In the genomic region with DNA sequence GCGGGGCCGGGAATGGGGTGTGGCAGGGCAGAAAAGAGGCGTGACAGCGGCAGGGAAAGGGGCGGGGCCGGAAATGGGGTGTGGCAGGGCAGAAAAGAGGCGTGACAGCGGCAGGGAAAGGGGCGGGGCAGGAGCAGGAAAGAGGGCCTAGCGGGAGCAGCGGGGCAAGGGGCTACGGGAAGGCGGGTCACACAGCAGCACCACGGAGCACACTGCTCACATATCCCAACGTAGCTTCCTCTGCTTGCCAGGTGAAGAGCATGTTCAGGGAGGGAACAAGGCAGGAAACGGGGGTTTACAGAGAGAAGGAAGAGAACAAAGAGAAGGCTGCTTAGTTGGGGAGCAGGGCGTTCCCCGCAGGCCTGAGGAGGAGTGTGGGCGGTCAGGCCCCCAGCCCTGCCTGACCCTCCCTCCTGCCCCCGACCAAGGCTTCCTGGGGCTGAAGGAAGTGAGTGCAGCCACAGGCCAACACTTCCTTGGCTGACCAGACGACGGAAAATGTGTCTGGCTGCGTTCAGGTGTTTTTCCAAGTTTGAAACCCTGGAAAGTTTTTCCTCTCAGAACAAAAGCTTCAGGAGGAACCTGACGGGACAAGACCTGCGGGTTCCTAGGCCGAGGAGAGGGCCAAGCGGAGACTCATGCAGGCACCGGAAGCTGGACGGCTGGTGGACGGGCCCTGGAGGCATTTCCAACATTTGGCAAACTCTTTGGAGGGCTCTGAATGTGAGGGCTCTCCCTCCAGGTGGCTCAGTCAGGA, we compare ENCODE assay signal across 1 cellular context.
TF ChIP-seq lines count a peak whose summit lies in the region.

No MANE protein-coding gene starts in this region.

TF ChIP-seq in HepG2, 621 proteins besides CTCF, POLR2A, EP300 and RAD21:
- TF ChIP-seq PCBP1 (IDR thresholded peaks at IDR 0.05; ENCODE audit: borderline replicate concordance, low read depth, low read length) (peak; percentile 75; the same call in 1 of the 2 replicates), HNRNPK (IDR thresholded peaks at IDR 0.05; ENCODE audit: low read depth, low read length, poor library complexity, severe bottlenecking) (peak; percentile 76), NR1H2 (CRISPR knock-in tag; IDR thresholded peaks at IDR 0.05; ENCODE audit: borderline replicate concordance, low read depth) (no peak), POLR2G (IDR thresholded peaks at IDR 0.05; ENCODE audit: low read depth, low read length) (0 out of 2 replicates have a peak, but pooled peaks have one; percentile 3), ZSCAN22 (CRISPR knock-in tag; IDR thresholded peaks at IDR 0.05) (no peak), ZBTB38 (CRISPR knock-in tag; IDR thresholded peaks at IDR 0.05) (peak; percentile 52; the same call in 1 of the 2 replicates), RBM39 (IDR thresholded peaks at IDR 0.05; ENCODE audit: low read depth, low read length, poor library complexity, severe bottlenecking) (no peak), POLR2AphosphoS5 (IDR thresholded peaks at IDR 0.05; ENCODE audit: low read depth, low read length) (0 out of 2 replicates have a peak, but pooled peaks have one; percentile 2)
- TF ChIP-seq, protein P1, sequence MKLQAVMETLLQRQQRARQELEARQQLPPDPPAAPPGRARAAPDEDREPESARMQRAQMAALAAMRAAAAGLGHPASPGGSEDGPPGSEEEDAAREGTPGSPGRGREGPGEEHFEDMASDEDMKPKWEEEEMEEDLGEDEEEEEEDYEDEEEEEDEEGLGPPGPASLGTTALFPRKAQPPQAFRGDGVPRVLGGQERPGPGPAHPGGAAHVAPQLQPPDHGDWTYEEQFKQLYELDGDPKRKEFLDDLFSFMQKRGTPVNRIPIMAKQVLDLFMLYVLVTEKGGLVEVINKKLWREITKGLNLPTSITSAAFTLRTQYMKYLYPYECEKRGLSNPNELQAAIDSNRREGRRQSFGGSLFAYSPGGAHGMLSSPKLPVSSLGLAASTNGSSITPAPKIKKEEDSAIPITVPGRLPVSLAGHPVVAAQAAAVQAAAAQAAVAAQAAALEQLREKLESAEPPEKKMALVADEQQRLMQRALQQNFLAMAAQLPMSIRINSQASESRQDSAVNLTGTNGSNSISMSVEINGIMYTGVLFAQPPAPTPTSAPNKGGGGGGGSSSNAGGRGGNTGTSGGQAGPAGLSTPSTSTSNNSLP (IDR thresholded peaks at IDR 0.05; ENCODE audit: low read depth, low read length): no peak
- TF ChIP-seq, protein P2, sequence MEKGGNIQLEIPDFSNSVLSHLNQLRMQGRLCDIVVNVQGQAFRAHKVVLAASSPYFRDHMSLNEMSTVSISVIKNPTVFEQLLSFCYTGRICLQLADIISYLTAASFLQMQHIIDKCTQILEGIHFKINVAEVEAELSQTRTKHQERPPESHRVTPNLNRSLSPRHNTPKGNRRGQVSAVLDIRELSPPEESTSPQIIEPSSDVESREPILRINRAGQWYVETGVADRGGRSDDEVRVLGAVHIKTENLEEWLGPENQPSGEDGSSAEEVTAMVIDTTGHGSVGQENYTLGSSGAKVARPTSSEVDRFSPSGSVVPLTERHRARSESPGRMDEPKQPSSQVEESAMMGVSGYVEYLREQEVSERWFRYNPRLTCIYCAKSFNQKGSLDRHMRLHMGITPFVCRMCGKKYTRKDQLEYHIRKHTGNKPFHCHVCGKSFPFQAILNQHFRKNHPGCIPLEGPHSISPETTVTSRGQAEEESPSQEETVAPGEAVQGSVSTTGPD (CRISPR knock-in tag; IDR thresholded peaks at IDR 0.05): no peak
- TF ChIP-seq, protein P3, sequence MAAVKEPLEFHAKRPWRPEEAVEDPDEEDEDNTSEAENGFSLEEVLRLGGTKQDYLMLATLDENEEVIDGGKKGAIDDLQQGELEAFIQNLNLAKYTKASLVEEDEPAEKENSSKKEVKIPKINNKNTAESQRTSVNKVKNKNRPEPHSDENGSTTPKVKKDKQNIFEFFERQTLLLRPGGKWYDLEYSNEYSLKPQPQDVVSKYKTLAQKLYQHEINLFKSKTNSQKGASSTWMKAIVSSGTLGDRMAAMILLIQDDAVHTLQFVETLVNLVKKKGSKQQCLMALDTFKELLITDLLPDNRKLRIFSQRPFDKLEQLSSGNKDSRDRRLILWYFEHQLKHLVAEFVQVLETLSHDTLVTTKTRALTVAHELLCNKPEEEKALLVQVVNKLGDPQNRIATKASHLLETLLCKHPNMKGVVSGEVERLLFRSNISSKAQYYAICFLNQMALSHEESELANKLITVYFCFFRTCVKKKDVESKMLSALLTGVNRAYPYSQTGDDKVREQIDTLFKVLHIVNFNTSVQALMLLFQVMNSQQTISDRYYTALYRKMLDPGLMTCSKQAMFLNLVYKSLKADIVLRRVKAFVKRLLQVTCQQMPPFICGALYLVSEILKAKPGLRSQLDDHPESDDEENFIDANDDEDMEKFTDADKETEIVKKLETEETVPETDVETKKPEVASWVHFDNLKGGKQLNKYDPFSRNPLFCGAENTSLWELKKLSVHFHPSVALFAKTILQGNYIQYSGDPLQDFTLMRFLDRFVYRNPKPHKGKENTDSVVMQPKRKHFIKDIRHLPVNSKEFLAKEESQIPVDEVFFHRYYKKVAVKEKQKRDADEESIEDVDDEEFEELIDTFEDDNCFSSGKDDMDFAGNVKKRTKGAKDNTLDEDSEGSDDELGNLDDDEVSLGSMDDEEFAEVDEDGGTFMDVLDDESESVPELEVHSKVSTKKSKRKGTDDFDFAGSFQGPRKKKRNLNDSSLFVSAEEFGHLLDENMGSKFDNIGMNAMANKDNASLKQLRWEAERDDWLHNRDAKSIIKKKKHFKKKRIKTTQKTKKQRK (IDR thresholded peaks at IDR 0.05; ENCODE audit: low read length): no peak
- TF ChIP-seq, protein P4, sequence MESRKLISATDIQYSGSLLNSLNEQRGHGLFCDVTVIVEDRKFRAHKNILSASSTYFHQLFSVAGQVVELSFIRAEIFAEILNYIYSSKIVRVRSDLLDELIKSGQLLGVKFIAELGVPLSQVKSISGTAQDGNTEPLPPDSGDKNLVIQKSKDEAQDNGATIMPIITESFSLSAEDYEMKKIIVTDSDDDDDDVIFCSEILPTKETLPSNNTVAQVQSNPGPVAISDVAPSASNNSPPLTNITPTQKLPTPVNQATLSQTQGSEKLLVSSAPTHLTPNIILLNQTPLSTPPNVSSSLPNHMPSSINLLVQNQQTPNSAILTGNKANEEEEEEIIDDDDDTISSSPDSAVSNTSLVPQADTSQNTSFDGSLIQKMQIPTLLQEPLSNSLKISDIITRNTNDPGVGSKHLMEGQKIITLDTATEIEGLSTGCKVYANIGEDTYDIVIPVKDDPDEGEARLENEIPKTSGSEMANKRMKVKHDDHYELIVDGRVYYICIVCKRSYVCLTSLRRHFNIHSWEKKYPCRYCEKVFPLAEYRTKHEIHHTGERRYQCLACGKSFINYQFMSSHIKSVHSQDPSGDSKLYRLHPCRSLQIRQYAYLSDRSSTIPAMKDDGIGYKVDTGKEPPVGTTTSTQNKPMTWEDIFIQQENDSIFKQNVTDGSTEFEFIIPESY (CRISPR knock-in tag; IDR thresholded peaks at IDR 0.05): peak; percentile 95
